ENCODE assay signal across 22 cellular contexts in the genomic region with DNA sequence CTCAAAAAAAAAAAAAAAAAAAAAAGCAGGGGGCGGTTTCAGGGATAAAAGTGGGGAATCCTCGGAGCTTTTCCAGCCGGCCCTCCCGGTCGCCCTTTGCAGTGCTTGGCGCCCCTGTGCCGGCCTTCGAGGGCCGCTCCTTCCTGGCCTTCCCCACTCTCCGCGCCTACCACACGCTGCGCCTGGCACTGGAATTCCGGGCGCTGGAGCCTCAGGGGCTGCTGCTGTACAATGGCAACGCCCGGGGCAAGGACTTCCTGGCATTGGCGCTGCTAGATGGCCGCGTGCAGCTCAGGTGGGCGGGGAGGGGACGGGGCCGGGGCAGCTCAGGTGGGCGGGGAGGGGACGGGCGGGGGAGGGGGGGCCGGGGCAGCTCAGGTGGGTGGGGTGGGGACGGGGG. TPM values are rescaled to one million over a fixed set of nuclear protein-coding genes. Genes with fewer than 3 reads are reported as not detected.
DNase-seq lines count a peak whose midpoint lies in the region; ATAC-seq, FAIRE-seq and TF ChIP-seq lines count a peak whose summit lies in the region.
"Had no signal": no experiment of that assay in that cellular context is flagged by ENCODE, and none has a peak within 500 bp of the region (broad histone marks: within the 10 kb centered on the region; RNA-seq: fewer than 3 reads in every experiment).

No MANE protein-coding gene starts in this region.

- H3K4me3 Mint-ChIP-seq in immature natural killer cell, result no peak overlapping the region
- H3K4me3 Mint-ChIP-seq: CD4-positive, alpha-beta T cell; HFFc6 had no signal

- in situ Hi-C loops in K562 (cut with MboI), result no loop called here

- no peak for TF ChIP-seq EP300 in K562 (IDR thresholded peaks at IDR 0.05; ENCODE audit: low read length)

- H3K4me3 ChIP-seq in K562, result no peak overlapping the region

- H3K27me3 Mint-ChIP-seq in immature natural killer cell (ENCODE audit: low read depth in 3 of 3), result peaks cover 0 to 2% (median 0%) of the 10 kb centered on the region in 3 donors

- DNase-seq in HT-29 (ENCODE audit: low spot score) (peak; percentile 63), NCI-H146 (lab: John Stamatoyannopoulos, UW) (peak; percentile 48), K562 (ENCODE audit: extremely low read depth in 1 of 4, low spot score in 3 of 4) (no peak), immature natural killer cell (no peak), LoVo (ENCODE audit: low spot score) (no peak)
- DNase-seq: ACHN; AML-193; CD4-positive, alpha-beta T cell; DMS153; DMS79; GDM1; GOT3; H7; HFFc6 had no signal

- no peak overlapping the region for H2AFZ ChIP-seq in K562 (ENCODE audit: low read depth, low read length)

- H3K36me3 Mint-ChIP-seq in immature natural killer cell, result no peaks in the 10 kb centered on the region

- no peak overlapping the region for H3K27ac ChIP-seq in K562 (ENCODE audit: extremely low read depth, low read depth, low read length)
- H3K27ac ChIP-seq: C4-2B had no signal

- no peak overlapping the region for H3K9ac ChIP-seq in K562 (ENCODE audit: insufficient read depth in 1 of 2, low read depth in 2 of 2, low read length in 2 of 2)

- no peaks in the 10 kb centered on the region for H3K9me3 Mint-ChIP-seq in immature natural killer cell
- H3K9me3 Mint-ChIP-seq: CD4-positive, alpha-beta T cell; HFFc6 had no signal

- H3K9me3 ChIP-seq in K562 (replicated peaks; ENCODE audit: control insufficient read depth, insufficient read depth, low read depth, low read length), result no peaks in the 10 kb centered on the region

- intact Hi-C loops in K562 (cut with micrococcal nuclease), result no loop called here

- TF ChIP-seq CTCF in K562 (IDR thresholded peaks at IDR 0.05 in 2 of 3, conservative IDR thresholded peaks at IDR 0.05 in 1 of 3; ENCODE audit: insufficient read depth in 2 of 3, low read depth in 1 of 3, low read length in 3 of 3), result no peak

- no peaks in the 10 kb centered on the region for H3K27me3 ChIP-seq in K562 (ENCODE audit: control insufficient read depth in 2 of 2, insufficient read depth in 2 of 2, low read length in 2 of 2)

- CTCF ChIA-PET in K562 (lab: Yijun Ruan, JAX; ENCODE audit: low intra/inter-chr PET ratio), result no interaction called here

- H3K4me1 ChIP-seq in K562 (replicated peaks in 1 of 2; ENCODE audit: control insufficient read depth in 2 of 2, insufficient read depth in 2 of 2, low read length in 2 of 2), result peaks cover 0 to 34% of the 10 kb centered on the region in 2 experiments; a peak in 2 of 5 replicates

- H3K79me2 ChIP-seq in K562 (ENCODE audit: control insufficient read depth, insufficient read depth, low read length), result no peaks in the 10 kb centered on the region

- no peak overlapping the region for H3K27ac Mint-ChIP-seq in immature natural killer cell
- H3K27ac Mint-ChIP-seq: CD4-positive, alpha-beta T cell; HFFc6 had no signal

- no peak for TF ChIP-seq RAD21 in K562 (CRISPR knock-in tag; conservative IDR thresholded peaks at IDR 0.05 in 1 of 2, IDR thresholded peaks at IDR 0.05 in 1 of 2)

- H3K4me2 ChIP-seq in K562 (ENCODE audit: insufficient read depth, low read length), result no peak overlapping the region

- POLR2A ChIA-PET in K562 (lab: Yijun Ruan, JAX), result no interaction called here

- peaks cover 86% of the 10 kb centered on the region for H3K36me3 ChIP-seq in K562 (ENCODE audit: control insufficient read depth, insufficient read depth, low read length)

- no TSS peak for BruUV-seq in K562 (replicated peaks; lab: Mats Ljungman, UMichigan)

- FAIRE-seq in K562 (lab: Jason Lieb, UNC), result no peak
- FAIRE-seq: A204.1, GM12892, GM18507 had no signal

- H3K9me1 ChIP-seq in K562 (ENCODE audit: control insufficient read depth, insufficient read depth, low read length), result no peaks in the 10 kb centered on the region

- ATAC-seq in K562, result no peak
- ATAC-seq in HG03108 (IDR thresholded peaks at IDR 0.05; ENCODE audit: unreplicated experiment), result no peak
- ATAC-seq: HCT116 had no signal

- TF ChIP-seq POLR2A in K562 (conservative IDR thresholded peaks at IDR 0.05), result no peak

- H4K20me1 ChIP-seq in K562 (replicated peaks; ENCODE audit: control insufficient read depth, insufficient read depth, low read length), result no peaks in the 10 kb centered on the region

- H3K4me1 Mint-ChIP-seq in immature natural killer cell, result no peaks in the 10 kb centered on the region

- 100% methylated on average over 3 of the region's 28 CpGs for WGBS in K562 (ENCODE audit: insufficient coverage, low coverage, missing lambda C conversion rate)

RNA-seq across cellular contexts. Expression of gene RNF223, which starts 25.3 kb away (rescaled TPM):
- 16.2 and 16.5 TPM in 2 replicates for total RNA-seq in HT-29 (2014; rRNA removed; shearing (Covaris generic))
- 0.35 TPM in 1 of 2 replicates, not detected in the other for total RNA-seq in K562 (2011; cell fraction: chromatin; rRNA removed; ENCODE audit: low replicate concordance)
- 0.17 TPM in 1 of 2 replicates, not detected in the other for total RNA-seq in K562 (2011; cell fraction: nucleolus; rRNA removed)
- not detected in 2 replicates for total RNA-seq in K562 (2011; cell fraction: nucleoplasm; rRNA removed)
- total RNA-seq in K562 (2014; rRNA removed) (0.32 TPM in 1 of 2 replicates, not detected in the other), K562 (2014; rRNA removed; fragmentation: Illumina TruSeq; extraction: Trizol) (not detected in 2 replicates), K562 (2015; rRNA removed; fragmentation: Illumina TruSeq; extraction: Trizol) (not detected in 2 replicates), K562 (2021) (not detected in 2 replicates)
- polyA plus RNA-seq in K562 (2011; rRNA removed) (0.04 TPM in 2 replicates), K562 (2014; fragmentation: Illumina TruSeq; extraction: Trizol) (not detected in 2 replicates), K562 (2014; fragmentation: Nextera tagmentation; extraction: Ambion mirVana) (not detected), K562 (2014; rRNA removed) (not detected in 2 replicates), immature natural killer cell (not detected)
- polyA plus RNA-seq in K562 (2011; cell fraction: cytosol; rRNA removed), result 0.04 and 0.06 TPM in 2 replicates
- 0.06 and 0.07 TPM in 2 replicates for polyA plus RNA-seq in K562 (2011; cell fraction: nucleus; rRNA removed)
- 0.04 and 0.11 TPM in 2 replicates for polyA plus RNA-seq in K562 (2012)
- not detected in 2 replicates for polyA minus RNA-seq in K562 (2011; rRNA and poly(A)+ RNA removed)
- polyA minus RNA-seq in K562 (2011; cell fraction: cytosol; rRNA and poly(A)+ RNA removed), result not detected in 2 replicates
- 0.13 and 0.22 TPM in 2 replicates for polyA minus RNA-seq in K562 (2011; cell fraction: nucleus; rRNA and poly(A)+ RNA removed)
- total RNA-seq: CD4-positive, alpha-beta T cell; Daoy; H7; HFFc6 had no signal
- polyA plus RNA-seq: BJ had no signal

RNA-seq across cellular contexts. Expression of gene AGRN, which starts 28.8 kb away (rescaled TPM):
- total RNA-seq in HT-29 (2014; rRNA removed; shearing (Covaris generic)), result 683 and 894 TPM in 2 replicates
- total RNA-seq in K562 (2011; cell fraction: chromatin; rRNA removed; ENCODE audit: low replicate concordance), result 268 and 576 TPM in 2 replicates
- 387 and 414 TPM in 2 replicates for total RNA-seq in K562 (2011; cell fraction: nucleolus; rRNA removed)
- 326 and 377 TPM in 2 replicates for total RNA-seq in K562 (2011; cell fraction: nucleoplasm; rRNA removed)
- total RNA-seq in K562 (2014; rRNA removed), result 29.5 and 37.2 TPM in 2 replicates
- total RNA-seq in K562 (2014; rRNA removed; fragmentation: Illumina TruSeq; extraction: Trizol), result 4.5 and 4.9 TPM in 2 replicates
- total RNA-seq in K562 (2015; rRNA removed; fragmentation: Illumina TruSeq; extraction: Trizol), result 12.0 and 13.2 TPM in 2 replicates
- total RNA-seq in K562 (2021), result 89.7 and 111 TPM in 2 replicates
- polyA plus RNA-seq in K562 (2011; rRNA removed), result 18.1 and 39.0 TPM in 2 replicates
- 28.0 and 43.3 TPM in 2 replicates for polyA plus RNA-seq in K562 (2011; cell fraction: cytosol; rRNA removed)
- polyA plus RNA-seq in K562 (2011; cell fraction: nucleus; rRNA removed), result 483 and 499 TPM in 2 replicates
- 66.2 and 73.2 TPM in 2 replicates for polyA plus RNA-seq in K562 (2012)
- 19.2 and 34.8 TPM in 2 replicates for polyA plus RNA-seq in K562 (2014; fragmentation: Illumina TruSeq; extraction: Trizol)
- under 1 TPM; 0.04 to 0.06 TPM for polyA plus RNA-seq in K562 (2014; fragmentation: Nextera tagmentation; extraction: Ambion mirVana)
- polyA plus RNA-seq in K562 (2014; rRNA removed), result 49.3 and 67.7 TPM in 2 replicates
- polyA minus RNA-seq in K562 (2011; rRNA and poly(A)+ RNA removed), result 12.6 and 21.4 TPM in 2 replicates
- 33.4 and 47.6 TPM in 2 replicates for polyA minus RNA-seq in K562 (2011; cell fraction: cytosol; rRNA and poly(A)+ RNA removed)
- polyA minus RNA-seq in K562 (2011; cell fraction: nucleus; rRNA and poly(A)+ RNA removed), result 68.5 and 80.0 TPM in 2 replicates
- polyA plus RNA-seq in immature natural killer cell, result under 1 TPM in 1 of 3 donors, not detected in 2; 0.87 TPM

RNA-seq across cellular contexts. Expression of gene ISG15, which starts 35.5 kb away (rescaled TPM):
- total RNA-seq in HT-29 (2014; rRNA removed; shearing (Covaris generic)), result 706 and 895 TPM in 2 replicates
- 2.7 and 7.4 TPM in 2 replicates for total RNA-seq in K562 (2011; cell fraction: chromatin; rRNA removed; ENCODE audit: low replicate concordance)
- total RNA-seq in K562 (2011; cell fraction: nucleolus; rRNA removed), result 13.3 and 15.0 TPM in 2 replicates
- 6.9 and 9.5 TPM in 2 replicates for total RNA-seq in K562 (2011; cell fraction: nucleoplasm; rRNA removed)
- 58.3 and 70.7 TPM in 2 replicates for total RNA-seq in K562 (2014; rRNA removed)
- 0.40 and 0.54 TPM in 2 replicates for total RNA-seq in K562 (2014; rRNA removed; fragmentation: Illumina TruSeq; extraction: Trizol)
- total RNA-seq in K562 (2015; rRNA removed; fragmentation: Illumina TruSeq; extraction: Trizol), result 10.8 and 11.6 TPM in 2 replicates
- 31.1 and 32.5 TPM in 2 replicates for total RNA-seq in K562 (2021)
- 14.5 and 15.7 TPM in 2 replicates for polyA plus RNA-seq in K562 (2011; rRNA removed)
- 26.4 and 90.5 TPM in 2 replicates for polyA plus RNA-seq in K562 (2011; cell fraction: cytosol; rRNA removed)
- polyA plus RNA-seq in K562 (2011; cell fraction: nucleus; rRNA removed), result 11.7 and 19.4 TPM in 2 replicates
- 26.7 and 43.1 TPM in 2 replicates for polyA plus RNA-seq in K562 (2012)
- polyA plus RNA-seq in K562 (2014; fragmentation: Illumina TruSeq; extraction: Trizol), result 2.6 and 12.8 TPM in 2 replicates
- 10 to 100 TPM in 1 of 2 experiments, 1 to 10 TPM in 1; 7.2 to 12.2 TPM for polyA plus RNA-seq in K562 (2014; fragmentation: Nextera tagmentation; extraction: Ambion mirVana)
- polyA plus RNA-seq in K562 (2014; rRNA removed), result 50.8 and 56.1 TPM in 2 replicates
- polyA minus RNA-seq in K562 (2011; rRNA and poly(A)+ RNA removed), result 1.9 and 3.6 TPM in 2 replicates
- 6.9 and 7.5 TPM in 2 replicates for polyA minus RNA-seq in K562 (2011; cell fraction: cytosol; rRNA and poly(A)+ RNA removed)
- polyA minus RNA-seq in K562 (2011; cell fraction: nucleus; rRNA and poly(A)+ RNA removed), result 1.9 and 5.0 TPM in 2 replicates
- polyA plus RNA-seq in immature natural killer cell, result 100 to 1,000 TPM; 304 to 360 (median 354) TPM

RNA-seq across cellular contexts. Expression of gene HES4, which starts 48.9 kb away (rescaled TPM):
- total RNA-seq in HT-29 (2014; rRNA removed; shearing (Covaris generic)), result 110 and 139 TPM in 2 replicates
- 5.7 and 23.9 TPM in 2 replicates for total RNA-seq in K562 (2011; cell fraction: chromatin; rRNA removed; ENCODE audit: low replicate concordance)
- 54.5 and 57.7 TPM in 2 replicates for total RNA-seq in K562 (2011; cell fraction: nucleolus; rRNA removed)
- total RNA-seq in K562 (2011; cell fraction: nucleoplasm; rRNA removed), result 14.9 and 19.0 TPM in 2 replicates
- total RNA-seq in K562 (2014; rRNA removed) (41.4 and 49.2 TPM in 2 replicates), K562 (2014; rRNA removed; fragmentation: Illumina TruSeq; extraction: Trizol) (0.25 TPM in 1 of 2 replicates, not detected in the other), K562 (2015; rRNA removed; fragmentation: Illumina TruSeq; extraction: Trizol) (1.9 TPM in 2 replicates), K562 (2021) (40.5 and 44.3 TPM in 2 replicates)
- polyA plus RNA-seq in K562 (2011; rRNA removed) (5.3 and 10.4 TPM in 2 replicates), K562 (2014; fragmentation: Illumina TruSeq; extraction: Trizol) (0.21 and 0.61 TPM in 2 replicates), K562 (2014; fragmentation: Nextera tagmentation; extraction: Ambion mirVana) (not detected), K562 (2014; rRNA removed) (33.7 and 43.7 TPM in 2 replicates), immature natural killer cell (1 to 10 TPM; 2.3 to 7.7 (median 2.4) TPM)
- 18.6 and 66.9 TPM in 2 replicates for polyA plus RNA-seq in K562 (2011; cell fraction: cytosol; rRNA removed)
- polyA plus RNA-seq in K562 (2011; cell fraction: nucleus; rRNA removed), result 86.7 and 173 TPM in 2 replicates
- polyA plus RNA-seq in K562 (2012), result 8.3 and 15.7 TPM in 2 replicates
- polyA minus RNA-seq in K562 (2011; rRNA and poly(A)+ RNA removed), result 0.21 TPM in 1 of 2 replicates, not detected in the other
- 3.6 and 11.6 TPM in 2 replicates for polyA minus RNA-seq in K562 (2011; cell fraction: cytosol; rRNA and poly(A)+ RNA removed)
- 7.2 and 11.6 TPM in 2 replicates for polyA minus RNA-seq in K562 (2011; cell fraction: nucleus; rRNA and poly(A)+ RNA removed)

Comparison
In these comparisons a context has a peak if more than half of its experiments do, and no peak if none do; other contexts are left out.
1. DNase-seq: peak in HT-29 (single experiment) and NCI-H146 (single experiment); none in K562 (0 of 4), immature natural killer cell (0 of 3) and LoVo (single experiment).
2. RNA of gene RNF223, which starts 25.3 kb away (total RNA-seq): 16.2 to 16.5 TPM in HT-29; 0.17 to 0.35 TPM in K562; every median in the first group is over 10 times any median in the second.